Comparison of ENCODE assay signal across 8 cellular contexts in genomic region chr20:52379723-52380336, GRCh38.
DNase-seq lines count a peak whose midpoint lies in the region; ATAC-seq, FAIRE-seq and TF ChIP-seq lines count a peak whose summit lies in the region.

No MANE protein-coding gene starts in this region.

- peak; percentile 24 for DNase-seq in ELR (ENCODE audit: low read depth)
- DNase-seq in KBM-7, result peak; percentile 24
- DNase-seq in activated CD8-positive, alpha-beta T cell treated with anti-CD3 and anti-CD28 coated beads, Interleukin-2, amount 10 ng/mL, durations not matched to agents 7 days and 5 days, result peak; percentile 37
- DNase-seq in fibroblast of the aortic adventitia (ENCODE audit: low read depth), result peak; percentile 11
- peak in 4 of 6 donors; percentile 5 to 79 (median 38) for DNase-seq in pancreas
- no peak for DNase-seq in DMS153 treated with DMSO at 0.1 percent for 48 hours (lab: John Stamatoyannopoulos, UW; ENCODE audit: unreplicated experiment)

- CTCF ChIA-PET in activated CD8-positive, alpha-beta T cell treated with anti-CD3 and anti-CD28 coated beads, Interleukin-2, amount 10 ng/mL, durations not matched to agents 7 days and 5 days (lab: Charles Lee), result interaction anchor here (0.8 to 1.1 kb wide), 5 partner anchors 9 to 36 kb away, joined by 3 to 5 read pairs (median 3); no protein-coding TSS in a partner anchor

- POLR2A ChIA-PET in activated CD8-positive, alpha-beta T cell treated with anti-CD3 and anti-CD28 coated beads, Interleukin-2, amount 10 ng/mL, durations not matched to agents 7 days and 5 days (lab: Charles Lee), result no interaction called here

- in situ Hi-C loops in KBM-7 (cut with MboI; ENCODE audit: low pct_unique_long_range_greater_than_20kb, low sequenced_read_pairs), result no loop called here

- H3K36me3 ChIP-seq in pancreas, result no peaks in the 10 kb centered on the region

- no peaks in the 10 kb centered on the region for H3K27me3 ChIP-seq in pancreas

- no peak overlapping the region for H3K4me3 Mint-ChIP-seq in activated CD8-positive, alpha-beta T cell treated with anti-CD3 and anti-CD28 coated beads, Interleukin-2, amount 10 ng/mL, durations not matched to agents 7 days and 5 days

- no peak overlapping the region for H3K27ac Mint-ChIP-seq in activated CD8-positive, alpha-beta T cell treated with anti-CD3 and anti-CD28 coated beads, Interleukin-2, amount 10 ng/mL, durations not matched to agents 7 days and 5 days

- intact Hi-C loops in pancreas (cut with DNase I), result no loop called here

- H3K9me3 ChIP-seq in pancreas, result no peaks in the 10 kb centered on the region

- no peaks in the 10 kb centered on the region for H3K9me3 Mint-ChIP-seq in activated CD8-positive, alpha-beta T cell treated with anti-CD3 and anti-CD28 coated beads, Interleukin-2, amount 10 ng/mL, durations not matched to agents 7 days and 5 days (ENCODE audit: insufficient read depth)

- WGBS in pancreas, 2 donors, result 36 to 44% methylated on average over 7 of the region's 7 CpGs

- ATAC-seq in activated CD8-positive, alpha-beta T cell treated with anti-CD3 and anti-CD28 coated beads, Interleukin-2, amount 10 ng/mL, durations not matched to agents 7 days and 5 days, result no peak
- ATAC-seq in pancreas (peak in 2 of 4 donors; percentile 55 to 59), GM19395 (IDR thresholded peaks at IDR 0.05; ENCODE audit: unreplicated experiment) (no peak), HG02884 (IDR thresholded peaks at IDR 0.05; ENCODE audit: unreplicated experiment) (no peak)

- H3K4me1 ChIP-seq in pancreas, result no peaks in the 10 kb centered on the region

- H3K36me3 Mint-ChIP-seq in activated CD8-positive, alpha-beta T cell treated with anti-CD3 and anti-CD28 coated beads, Interleukin-2, amount 10 ng/mL, durations not matched to agents 7 days and 5 days (ENCODE audit: low read depth), result no peaks in the 10 kb centered on the region

- TF ChIP-seq CTCF in fibroblast of the aortic adventitia (IDR thresholded peaks at IDR 0.05; ENCODE audit: insufficient read depth, low read length), result peak; percentile 87
- TF ChIP-seq CTCF in pancreas (IDR thresholded peaks at IDR 0.05), result peak; percentile 83 to 88 (median 86)

- no peaks in the 10 kb centered on the region for H3K27me3 Mint-ChIP-seq in activated CD8-positive, alpha-beta T cell treated with anti-CD3 and anti-CD28 coated beads, Interleukin-2, amount 10 ng/mL, durations not matched to agents 7 days and 5 days (ENCODE audit: low read depth)

- H3K4me3 ChIP-seq in fibroblast of the aortic adventitia (ENCODE audit: low read depth, low read length) (no peak overlapping the region), pancreas (no peak overlapping the region)

- no peak overlapping the region for H3K27ac ChIP-seq in pancreas

- H3K4me1 Mint-ChIP-seq in activated CD8-positive, alpha-beta T cell treated with anti-CD3 and anti-CD28 coated beads, Interleukin-2, amount 10 ng/mL, durations not matched to agents 7 days and 5 days (ENCODE audit: low read depth), result no peaks in the 10 kb centered on the region

- FAIRE-seq in pancreas (lab: Jason Lieb, UNC), result no peak
